ENCODE assay signal across 10 cellular contexts in genomic region chr17:5241861-5242671, GRCh38. TPM values are rescaled to one million over a fixed set of nuclear protein-coding genes. Genes with fewer than 3 reads are reported as not detected.
DNase-seq lines count a peak whose midpoint lies in the region; ATAC-seq, FAIRE-seq and TF ChIP-seq lines count a peak whose summit lies in the region.
"Had no signal": no experiment of that assay in that cellular context is flagged by ENCODE, and none has a peak within 500 bp of the region (broad histone marks: within the 10 kb centered on the region; RNA-seq: fewer than 3 reads in every experiment).

No MANE protein-coding gene starts in this region.

- H3K9me3 ChIP-seq in duodenal mucosa (ENCODE audit: control insufficient read depth in 1 of 2, low read length in 2 of 2): peaks cover 0 to 4% of the 10 kb centered on the region in 2 donors
- H3K9me3 ChIP-seq in small intestine (ENCODE audit: control insufficient read depth, low read depth): no peaks in the 10 kb centered on the region
- no peaks in the 10 kb centered on the region for H3K9me3 ChIP-seq in BE2C

- no peak overlapping the region for H3K4me3 Mint-ChIP-seq in activated CD8-positive, alpha-beta memory T cell treated with anti-CD3 and anti-CD28 coated beads, Interleukin-2, amount 10 ng/mL, durations not matched to agents 7 days and 5 days

- peak overlapping the region in 1 of 2 donors; percentile 37 for H3K4me3 ChIP-seq in duodenal mucosa (ENCODE audit: low read depth in 1 of 2, low read length in 2 of 2)
- no peak overlapping the region for H3K4me3 ChIP-seq in small intestine (ENCODE audit: low read depth in 1 of 2, low read length in 2 of 2)
- no peak overlapping the region for H3K4me3 ChIP-seq in BE2C (ENCODE audit: low read depth, low read length)

- no peaks in the 10 kb centered on the region for H3K36me3 Mint-ChIP-seq in activated CD8-positive, alpha-beta memory T cell treated with anti-CD3 and anti-CD28 coated beads, Interleukin-2, amount 10 ng/mL, durations not matched to agents 7 days and 5 days

- H3K36me3 ChIP-seq in duodenal mucosa (ENCODE audit: control insufficient read depth in 1 of 2, insufficient read depth in 2 of 2, low read length in 2 of 2): no peaks in the 10 kb centered on the region
- no peaks in the 10 kb centered on the region for H3K36me3 ChIP-seq in small intestine (ENCODE audit: control insufficient read depth in 2 of 2, insufficient read depth in 2 of 2, low read length in 2 of 2)
- no peaks in the 10 kb centered on the region for H3K36me3 ChIP-seq in BE2C

- WGBS in small intestine, 3 donors: 20 to 48% (median 30%) methylated on average over 10 of the region's 10 CpGs

- no peak for FAIRE-seq in small intestine (lab: Jason Lieb, UNC)
- FAIRE-seq: RCC 7860 had no signal

- H3K27me3 ChIP-seq in duodenal mucosa (ENCODE audit: control insufficient read depth in 1 of 2, insufficient read depth in 2 of 2, low read length in 2 of 2) (no peaks in the 10 kb centered on the region), small intestine (ENCODE audit: control insufficient read depth in 2 of 2, insufficient read depth in 2 of 2, low read length in 2 of 2) (no peaks in the 10 kb centered on the region), BE2C (no peaks in the 10 kb centered on the region)

- no peaks in the 10 kb centered on the region for H3K9me3 Mint-ChIP-seq in activated CD8-positive, alpha-beta memory T cell treated with anti-CD3 and anti-CD28 coated beads, Interleukin-2, amount 10 ng/mL, durations not matched to agents 7 days and 5 days (ENCODE audit: low read depth)

- H3K27ac Mint-ChIP-seq in activated CD8-positive, alpha-beta memory T cell treated with anti-CD3 and anti-CD28 coated beads, Interleukin-2, amount 10 ng/mL, durations not matched to agents 7 days and 5 days: peak overlapping the region; percentile 55

- DNase-seq in activated CD8-positive, alpha-beta memory T cell treated with anti-CD3 and anti-CD28 coated beads, Interleukin-2, amount 10 ng/mL, durations not matched to agents 7 days and 5 days: no peak
- DNase-seq in activated CD8-positive, alpha-beta memory T cell treated with anti-CD3 and anti-CD28 coated beads, Interleukin-2, amount 50 U/mL, for 4 hours: no peak
- DNase-seq in small intestine (peak; percentile 87), BE2C (no peak)

- H3K4me1 Mint-ChIP-seq in activated CD8-positive, alpha-beta memory T cell treated with anti-CD3 and anti-CD28 coated beads, Interleukin-2, amount 10 ng/mL, durations not matched to agents 7 days and 5 days: peaks cover 20% of the 10 kb centered on the region

- peaks cover 10 to 14% of the 10 kb centered on the region in 2 donors for H3K4me1 ChIP-seq in duodenal mucosa (ENCODE audit: control insufficient read depth in 1 of 2, insufficient read depth in 2 of 2, low read length in 2 of 2)
- peaks cover 0 to 2% of the 10 kb centered on the region in 2 donors for H3K4me1 ChIP-seq in small intestine (ENCODE audit: control insufficient read depth in 2 of 2, insufficient read depth in 1 of 2, low read depth in 1 of 2, low read length in 1 of 2)
- H3K4me1 ChIP-seq in BE2C: no peaks in the 10 kb centered on the region

- H3K9ac ChIP-seq in duodenal mucosa (ENCODE audit: low read depth in 1 of 2, low read length in 2 of 2): peak overlapping the region; percentile 48 to 55

- H3K27me3 Mint-ChIP-seq in activated CD8-positive, alpha-beta memory T cell treated with anti-CD3 and anti-CD28 coated beads, Interleukin-2, amount 10 ng/mL, durations not matched to agents 7 days and 5 days: no peaks in the 10 kb centered on the region

- ATAC-seq in activated CD8-positive, alpha-beta memory T cell treated with anti-CD3 and anti-CD28 coated beads, Interleukin-2, amount 10 ng/mL, durations not matched to agents 7 days and 5 days: peak; percentile 34
- ATAC-seq in HG03378 (IDR thresholded peaks at IDR 0.05; ENCODE audit: unreplicated experiment) (peak; percentile 45), HG03097 (IDR thresholded peaks at IDR 0.05; ENCODE audit: low FRiP score, unreplicated experiment) (no peak), GM18502 (IDR thresholded peaks at IDR 0.05; ENCODE audit: poor library complexity, unreplicated experiment) (no peak)

- H3K27ac ChIP-seq in duodenal mucosa (ENCODE audit: low read depth, low read length) (peak overlapping the region; percentile 74), small intestine (ENCODE audit: low read depth in 1 of 2, low read length in 1 of 2) (peak overlapping the region; percentile 53 to 95)

- TF ChIP-seq CTCF in BE2C (IDR thresholded peaks at IDR 0.05; ENCODE audit: low read depth, low read length): no peak

- CTCF ChIA-PET in activated CD8-positive, alpha-beta memory T cell treated with anti-CD3 and anti-CD28 coated beads, Interleukin-2, amount 10 ng/mL, durations not matched to agents 7 days and 5 days (lab: Charles Lee): no interaction called here

RNA-seq across cellular contexts. Expression of gene SCIMP, which starts 7.4 kb away (rescaled TPM):
- total RNA-seq in activated CD8-positive, alpha-beta memory T cell treated with anti-CD3 and anti-CD28 coated beads, Interleukin-2, amount 10 ng/mL, durations not matched to agents 7 days and 5 days: not detected
- polyA plus RNA-seq in small intestine: 1 to 10 TPM in 2 of 3 donors, under 1 TPM in 1; 0.22 to 4.4 (median 2.2) TPM
- polyA plus RNA-seq in BE2C (2012; ENCODE audit: insufficient read depth, insufficient read length, low read depth): not detected
- total RNA-seq: renal cortical epithelial cell had no signal

RNA-seq across cellular contexts. Expression of gene RABEP1, which starts 40.0 kb away (rescaled TPM):
- total RNA-seq in activated CD8-positive, alpha-beta memory T cell treated with anti-CD3 and anti-CD28 coated beads, Interleukin-2, amount 10 ng/mL, durations not matched to agents 7 days and 5 days: 10 to 100 TPM; 35.1 to 38.0 TPM
- polyA plus RNA-seq in small intestine: 10 to 100 TPM; 14.5 to 16.2 (median 15.8) TPM
- polyA plus RNA-seq in BE2C (2012; ENCODE audit: insufficient read depth, insufficient read length, low read depth): 17.8 TPM

RNA-seq across cellular contexts. Expression of gene ZNF594, which starts 50.4 kb away (rescaled TPM):
- total RNA-seq in activated CD8-positive, alpha-beta memory T cell treated with anti-CD3 and anti-CD28 coated beads, Interleukin-2, amount 10 ng/mL, durations not matched to agents 7 days and 5 days: 10 to 100 TPM; 10.5 to 11.3 TPM
- 1 to 10 TPM in 1 of 3 donors, under 1 TPM in 2; 0.22 to 1.6 (median 0.27) TPM for polyA plus RNA-seq in small intestine
- polyA plus RNA-seq in BE2C (2012; ENCODE audit: insufficient read depth, insufficient read length, low read depth): 2.5 TPM

Comparison
In these comparisons a context has a peak if more than half of its experiments do, and no peak if none do; other contexts are left out.
1. ATAC-seq: peak in activated CD8-positive, alpha-beta memory T cell treated with anti-CD3 and anti-CD28 coated beads, Interleukin-2, amount 10 ng/mL, durations not matched to agents 7 days and 5 days (single experiment) and HG03378 (single experiment); none in HG03097 (single experiment) and GM18502 (single experiment).